8 cellular contexts compared by ENCODE assay signal in genomic region chr15:75335705-75336355, GRCh38. TPM values are rescaled to one million over a fixed set of nuclear protein-coding genes. Genes with fewer than 3 reads are reported as not detected.
A peak's percentile ranks its signal among the peaks of the same experiment; 100 is the strongest.
DNase-seq lines count a peak whose midpoint lies in the region; ATAC-seq and TF ChIP-seq lines count a peak whose summit lies in the region.

Gene COMMD4, plus strand, starts transcription at chr15:75336063. Its CDS starts 27 bp downstream, at chr15:75336090.

- intact Hi-C loops in head of caudate nucleus (cut with DNase I) = no loop called here

- peak within 1 kb of the TSS; percentile 58 to 79 (median 73) for H3K4me3 ChIP-seq in BLaER1 treated with 17β-estradiol and CSF1 and Interleukin-3, amounts not matched to agents 10 nM and 100 nM
- peak within 1 kb of the TSS; percentile 81 for H3K4me3 ChIP-seq in NB4 (ENCODE audit: low read depth, low read length)
- peak within 1 kb of the TSS; percentile 90 for H3K4me3 ChIP-seq in SU-DHL-6 (ENCODE audit: insufficient read depth, low read length, poor library complexity, severe bottlenecking)
- peak within 1 kb of the TSS; percentile 87 for H3K4me3 ChIP-seq in osteoblast (ENCODE audit: insufficient read depth, low read length)

- DNase-seq in NB4 (ENCODE audit: low read depth) (peak; percentile 92), head of caudate nucleus (peak; percentile 92 to 99 (median 96)), osteoblast (ENCODE audit: insufficient read length, low spot score, missing footprints) (peak; percentile 95)
- peak; percentile 86 for DNase-seq in activated naive CD8-positive, alpha-beta T cell treated with anti-CD3 and anti-CD28 coated beads, Interleukin-2, amount 10 ng/mL, durations not matched to agents 7 days and 5 days

- H3F3A ChIP-seq in SU-DHL-6 (ENCODE audit: insufficient read depth) = no peaks in the 10 kb centered on the region

- H3K79me2 ChIP-seq in SU-DHL-6 (ENCODE audit: insufficient read depth, low read length) (0 out of 2 replicates have a peak, but pooled peaks cover 3% of the 10 kb centered on the region), osteoblast (ENCODE audit: insufficient read depth, low read length) (peaks cover 14% of the 10 kb centered on the region)

- TF ChIP-seq CTCF in NB4 (IDR thresholded peaks at IDR 0.05; ENCODE audit: low read depth, low read length) (no peak), SU-DHL-6 (IDR thresholded peaks at IDR 0.05; ENCODE audit: insufficient read depth, low read length, poor library complexity, severe bottlenecking) (no peak), osteoblast (IDR thresholded peaks at IDR 0.05; ENCODE audit: extremely low read depth, low read depth, low read length) (no peak)

- peak within 1 kb of the TSS; percentile 52 to 90 (median 84) for H3K27ac ChIP-seq in BLaER1 treated with 17β-estradiol and CSF1 and Interleukin-3, amounts not matched to agents 10 nM and 100 nM
- H3K27ac ChIP-seq in SU-DHL-6 (ENCODE audit: low read depth, low read length) (peak within 1 kb of the TSS; percentile 38), osteoblast (ENCODE audit: low read depth, low read length) (peak within 1 kb of the TSS; percentile 75), temporal lobe (ENCODE audit: low read depth, low read length) (no peak within 1 kb of the TSS)

- POLR2A ChIA-PET in activated naive CD8-positive, alpha-beta T cell treated with anti-CD3 and anti-CD28 coated beads, Interleukin-2, amount 10 ng/mL, durations not matched to agents 7 days and 5 days (lab: Charles Lee) = interaction anchor here (1.6 to 1.7 kb wide), 3 partner anchors 11 to 116 kb away, joined by 4 to 7 read pairs (median 4); partner anchors contain the start of genes MAN2C1, NEIL1 and SIN3A

- no peaks in the 10 kb centered on the region for H3K9me3 ChIP-seq in BLaER1 treated with 17β-estradiol and CSF1 and Interleukin-3, amounts not matched to agents 10 nM and 100 nM (replicated peaks in 1 of 11)
- no peaks in the 10 kb centered on the region for H3K9me3 ChIP-seq in SU-DHL-6 (ENCODE audit: insufficient read depth, low read length)
- H3K9me3 ChIP-seq in osteoblast (ENCODE audit: low read depth, low read length) = no peaks in the 10 kb centered on the region

- peaks cover 3% of the 10 kb centered on the region for H3K27me3 Mint-ChIP-seq in activated naive CD8-positive, alpha-beta T cell treated with anti-CD3 and anti-CD28 coated beads, Interleukin-2, amount 10 ng/mL, durations not matched to agents 7 days and 5 days

- H3K4me2 ChIP-seq in BLaER1 treated with 17β-estradiol and CSF1 and Interleukin-3, amounts not matched to agents 10 nM and 100 nM = peak within 1 kb of the TSS; percentile 87 to 98 (median 94)
- H3K4me2 ChIP-seq in SU-DHL-6 (ENCODE audit: low read depth, low read length, poor library complexity, severe bottlenecking) = peak within 1 kb of the TSS; percentile 65
- H3K4me2 ChIP-seq in osteoblast (ENCODE audit: insufficient read depth, low read length) = peak within 1 kb of the TSS; percentile 99

- peak within 1 kb of the TSS; percentile 96 for H3K27ac Mint-ChIP-seq in activated naive CD8-positive, alpha-beta T cell treated with anti-CD3 and anti-CD28 coated beads, Interleukin-2, amount 10 ng/mL, durations not matched to agents 7 days and 5 days

- peak within 1 kb of the TSS; percentile 96 for H3K4me3 Mint-ChIP-seq in activated naive CD8-positive, alpha-beta T cell treated with anti-CD3 and anti-CD28 coated beads, Interleukin-2, amount 10 ng/mL, durations not matched to agents 7 days and 5 days

- peak; percentile 58 for TF ChIP-seq POLR2A in NB4 (IDR thresholded peaks at IDR 0.05; ENCODE audit: extremely low read depth, insufficient read length)

- peaks cover 0 to 7% (median 0%) of the 10 kb centered on the region in 11 experiments; a peak in 1 of 22 replicates for H4K20me1 ChIP-seq in BLaER1 treated with 17β-estradiol and CSF1 and Interleukin-3, amounts not matched to agents 10 nM and 100 nM
- H4K20me1 ChIP-seq in SU-DHL-6 (ENCODE audit: low read depth, low read length) (no peaks in the 10 kb centered on the region), osteoblast (ENCODE audit: insufficient read depth, low read length) (no peaks in the 10 kb centered on the region)

- H3K27me3 ChIP-seq in BLaER1 treated with 17β-estradiol and CSF1 and Interleukin-3, amounts not matched to agents 10 nM and 100 nM = no peaks in the 10 kb centered on the region
- no peaks in the 10 kb centered on the region for H3K27me3 ChIP-seq in SU-DHL-6 (ENCODE audit: low read length)
- H3K27me3 ChIP-seq in osteoblast (ENCODE audit: insufficient read depth, low read length) = no peaks in the 10 kb centered on the region

- H3K36me3 Mint-ChIP-seq in activated naive CD8-positive, alpha-beta T cell treated with anti-CD3 and anti-CD28 coated beads, Interleukin-2, amount 10 ng/mL, durations not matched to agents 7 days and 5 days = peaks cover 6% of the 10 kb centered on the region

- peaks cover 10 to 26% (median 24%) of the 10 kb centered on the region in 11 experiments for H3K36me3 ChIP-seq in BLaER1 treated with 17β-estradiol and CSF1 and Interleukin-3, amounts not matched to agents 10 nM and 100 nM
- H3K36me3 ChIP-seq in SU-DHL-6 (ENCODE audit: low read length) (no peaks in the 10 kb centered on the region), osteoblast (ENCODE audit: insufficient read depth, low read length) (peaks cover 9% of the 10 kb centered on the region)

- peaks cover 11 to 23% (median 20%) of the 10 kb centered on the region in 10 experiments for H3K4me1 ChIP-seq in BLaER1 treated with 17β-estradiol and CSF1 and Interleukin-3, amounts not matched to agents 10 nM and 100 nM
- peaks cover 16% of the 10 kb centered on the region for H3K4me1 ChIP-seq in osteoblast (ENCODE audit: insufficient read depth, low read length)

- no peaks in the 10 kb centered on the region for H3K9me3 Mint-ChIP-seq in activated naive CD8-positive, alpha-beta T cell treated with anti-CD3 and anti-CD28 coated beads, Interleukin-2, amount 10 ng/mL, durations not matched to agents 7 days and 5 days

- H3K4me1 Mint-ChIP-seq in activated naive CD8-positive, alpha-beta T cell treated with anti-CD3 and anti-CD28 coated beads, Interleukin-2, amount 10 ng/mL, durations not matched to agents 7 days and 5 days = peaks cover 17% of the 10 kb centered on the region

- ATAC-seq in GM21381 (IDR thresholded peaks at IDR 0.05; ENCODE audit: unreplicated experiment) = peak; percentile 78
- ATAC-seq in activated naive CD8-positive, alpha-beta T cell treated with anti-CD3 and anti-CD28 coated beads, Interleukin-2, amount 10 ng/mL, durations not matched to agents 7 days and 5 days (ENCODE audit: low read depth) = peak; percentile 77

- H3K9me2 ChIP-seq in SU-DHL-6 (replicated peaks; ENCODE audit: insufficient read depth, low read length) = no peaks in the 10 kb centered on the region

- H3K9ac ChIP-seq in BLaER1 treated with 17β-estradiol and CSF1 and Interleukin-3, amounts not matched to agents 10 nM and 100 nM = peak within 1 kb of the TSS; percentile 77 to 87 (median 83)
- peak within 1 kb of the TSS; percentile 88 for H3K9ac ChIP-seq in SU-DHL-6 (ENCODE audit: low read length)

- peak within 1 kb of the TSS; percentile 91 for H2AFZ ChIP-seq in SU-DHL-6 (ENCODE audit: low read depth, low read length, severe bottlenecking)
- peak within 1 kb of the TSS; percentile 95 for H2AFZ ChIP-seq in osteoblast (ENCODE audit: low read length)

RNA-seq across cellular contexts. Expression of gene COMMD4, which starts in this region (rescaled TPM):
- 10 to 100 TPM; 78.2 to 79.3 TPM for total RNA-seq in activated naive CD8-positive, alpha-beta T cell treated with anti-CD3 and anti-CD28 coated beads, Interleukin-2, amount 10 ng/mL, durations not matched to agents 7 days and 5 days
- 67.2 and 68.4 TPM in 2 replicates for total RNA-seq in osteoblast
- 15.5 TPM for total RNA-seq in temporal lobe
